Comparison of ENCODE assay signal across 8 cellular contexts in genomic region chr11:13316528-13316961, GRCh38. TPM values are rescaled to one million over a fixed set of nuclear protein-coding genes. Genes with fewer than 3 reads are reported as not detected.
DNase-seq lines count a peak whose midpoint lies in the region; ATAC-seq and TF ChIP-seq lines count a peak whose summit lies in the region.

No MANE protein-coding gene starts in this region.

- H3K4me3 ChIP-seq in mammary epithelial cell (replicated peaks in 1 of 3; ENCODE audit: insufficient read depth in 1 of 3, low read depth in 2 of 3, low read length in 3 of 3) = no peak overlapping the region

- H3K9ac ChIP-seq in mammary epithelial cell (ENCODE audit: insufficient read depth, low read length) = peak overlapping the region; percentile 33

- no peaks in the 10 kb centered on the region for H4K20me1 ChIP-seq in mammary epithelial cell (ENCODE audit: insufficient read depth, low read length)

- peak overlapping the region; percentile 10 for H3K27ac ChIP-seq in mammary epithelial cell (ENCODE audit: insufficient read depth, low read depth, low read length)

- no peak overlapping the region for H3K4me2 ChIP-seq in mammary epithelial cell (ENCODE audit: insufficient read depth, low read depth, low read length)

- DNase-seq in mammary epithelial cell (peak; percentile 78), sciatic nerve (ENCODE audit: low spot score) (no peak), midbrain (lab: John Stamatoyannopoulos, UW) (no peak), activated gamma-delta T cell (lab: John Stamatoyannopoulos, UW) (no peak), Ammon's horn (ENCODE audit: low spot score) (no peak)
- DNase-seq in central memory CD4-positive, alpha-beta T cell = no peak

- 41% methylated on average over 4 of the region's 4 CpGs for WGBS in mammary epithelial cell (ENCODE audit: low coverage, missing lambda C conversion rate)

- CTCF ChIA-PET in mammary epithelial cell (lab: Charles Lee; ENCODE audit: low non-redundant PET) = no interaction called here

- peaks cover 82% of the 10 kb centered on the region for H3K79me2 ChIP-seq in mammary epithelial cell (ENCODE audit: insufficient read depth, low read length)

- peaks cover 38% of the 10 kb centered on the region for H3K4me1 ChIP-seq in mammary epithelial cell (ENCODE audit: insufficient read depth, low read length)

- no TSS peak for BruUV-seq in mammary epithelial cell (replicated peaks; lab: Mats Ljungman, UMichigan)

- in situ Hi-C loops in mammary epithelial cell (cut with MboI; ENCODE audit: low sequenced_read_pairs in 2 of 2) = no loop called here

- dilution Hi-C loops in mammary epithelial cell (cut with HindIII; ENCODE audit: low sequenced_read_pairs) = no loop called here

- no peaks in the 10 kb centered on the region for H3K36me3 ChIP-seq in mammary epithelial cell (ENCODE audit: insufficient read depth, low read length)

- intact Hi-C loops in mammary epithelial cell (cut with micrococcal nuclease) = no loop called here
- intact Hi-C loops in sciatic nerve (cut with DNase I) = no loop called here

- H3K27me3 ChIP-seq in mammary epithelial cell (ENCODE audit: insufficient read depth, low read length) = no peaks in the 10 kb centered on the region

- TF ChIP-seq CTCF in mammary epithelial cell (conservative IDR thresholded peaks at IDR 0.05 in 1 of 2, IDR thresholded peaks at IDR 0.05 in 1 of 2; ENCODE audit: extremely low read depth in 1 of 2, insufficient read depth in 1 of 2, low read depth in 1 of 2, low read length in 2 of 2) = no peak

- ATAC-seq in GM18502 (IDR thresholded peaks at IDR 0.05; ENCODE audit: poor library complexity, unreplicated experiment) (peak; percentile 42), HG03196 (IDR thresholded peaks at IDR 0.05; ENCODE audit: unreplicated experiment) (peak; percentile 28), sciatic nerve (peak; percentile 70)

- H2AFZ ChIP-seq in mammary epithelial cell (ENCODE audit: low read depth, low read length) = peak overlapping the region; percentile 48

- no peaks in the 10 kb centered on the region for H3K9me3 ChIP-seq in mammary epithelial cell (replicated peaks; ENCODE audit: insufficient read depth, low read length)

RNA-seq across cellular contexts. Expression of gene BMAL1, which starts 39.0 kb away (rescaled TPM):
- total RNA-seq in mammary epithelial cell (10 to 100 TPM; 20.8 to 21.2 TPM), sciatic nerve (25.6 TPM)
- polyA plus RNA-seq in mammary epithelial cell = 15.9 TPM
- polyA minus RNA-seq in mammary epithelial cell = 41.6 TPM
